ENCODE assay signal across 8 cellular contexts in genomic region chr12:11798856-11799530, GRCh38.
DNase-seq lines count a peak whose midpoint lies in the region; ATAC-seq, FAIRE-seq and TF ChIP-seq lines count a peak whose summit lies in the region.

No MANE protein-coding gene starts in this region.

- H3K27me3 Mint-ChIP-seq in activated T-helper 17 cell treated with anti-CD3 and anti-CD28 coated beads, Interleukin-2, amount 50 U/mL, for 72 hours, result no peaks in the 10 kb centered on the region

- peak overlapping the region; percentile 12 for H3K4me3 Mint-ChIP-seq in activated T-helper 17 cell treated with anti-CD3 and anti-CD28 coated beads, Interleukin-2, amount 50 U/mL, for 72 hours

- no peaks in the 10 kb centered on the region for H3K9me3 Mint-ChIP-seq in activated T-helper 17 cell treated with anti-CD3 and anti-CD28 coated beads, Interleukin-2, amount 50 U/mL, for 72 hours

- H3K36me3 ChIP-seq in BLaER1 (peaks cover 52% of the 10 kb centered on the region), KMS-11 (ENCODE audit: insufficient read depth) (no peaks in the 10 kb centered on the region), HepG2 (replicated peaks in 1 of 2; ENCODE audit: control insufficient read depth in 1 of 2, insufficient read depth in 2 of 2, low read length in 2 of 2) (no peaks in the 10 kb centered on the region; a peak in 1 of 5 replicates)

- H3K27me3 ChIP-seq in BLaER1 (no peaks in the 10 kb centered on the region), KMS-11 (ENCODE audit: insufficient read depth, low read depth) (no peaks in the 10 kb centered on the region), HepG2 (ENCODE audit: control insufficient read depth in 1 of 2, insufficient read depth in 2 of 2, low read length in 2 of 2) (no peaks in the 10 kb centered on the region)

- peak overlapping the region; percentile 34 for H3K27ac Mint-ChIP-seq in activated T-helper 17 cell treated with anti-CD3 and anti-CD28 coated beads, Interleukin-2, amount 50 U/mL, for 72 hours

- H3K79me2 ChIP-seq in KMS-11 (ENCODE audit: insufficient read depth, low read depth), result no peaks in the 10 kb centered on the region
- no peaks in the 10 kb centered on the region for H3K79me2 ChIP-seq in HepG2 (ENCODE audit: insufficient read depth, low read length)

- no peak overlapping the region; the same call in 1 of the 2 replicates for H2AFZ ChIP-seq in KMS-11 (ENCODE audit: low read depth)
- H2AFZ ChIP-seq in HepG2 (ENCODE audit: low read length), result no peak overlapping the region

- in situ Hi-C loops in HepG2 (cut with HindIII; ENCODE audit: extremely low pct_ligation_motif_present, low pct_unique_long_range_greater_than_20kb), result no loop called here

- peaks cover 89% of the 10 kb centered on the region for H3K4me1 ChIP-seq in BLaER1
- peaks cover 23% of the 10 kb centered on the region for H3K4me1 ChIP-seq in KMS-11 (ENCODE audit: low read depth, poor library complexity, severe bottlenecking)
- peaks cover 30% of the 10 kb centered on the region for H3K4me1 ChIP-seq in HepG2 (ENCODE audit: insufficient read depth, low read length)

- H4K20me1 ChIP-seq in BLaER1 (no peaks in the 10 kb centered on the region), KMS-11 (ENCODE audit: insufficient read depth) (no peaks in the 10 kb centered on the region), HepG2 (ENCODE audit: insufficient read depth, low read length) (no peaks in the 10 kb centered on the region)

- TF ChIP-seq CTCF in KMS-11 (conservative IDR thresholded peaks at IDR 0.05; ENCODE audit: low read depth, low read length) (no peak), HepG2 (CRISPR knock-in tag; IDR thresholded peaks at IDR 0.05) (no peak)

- H3K27ac ChIP-seq in BLaER1, result peak overlapping the region; percentile 94
- peak overlapping the region; percentile 32; the same call in 1 of the 2 replicates for H3K27ac ChIP-seq in KMS-11
- no peak overlapping the region for H3K27ac ChIP-seq in HepG2 (ENCODE audit: extremely low read length, insufficient read depth, low read length)

- TF ChIP-seq EP300 in HepG2 (IDR thresholded peaks at IDR 0.05; ENCODE audit: low read depth in 2 of 2, low read length in 2 of 2), result no peak
- no peak for TF ChIP-seq EP300 in HepG2 (CRISPR knock-in tag; IDR thresholded peaks at IDR 0.05; ENCODE audit: borderline replicate concordance)

- CTCF ChIA-PET in HepG2 (lab: Yijun Ruan, JAX; ENCODE audit: low intra/inter-chr PET ratio, low total read pairs), result no interaction called here

- BruUV-seq in HepG2 (replicated peaks; lab: Mats Ljungman, UMichigan), result no TSS peak

- 61% methylated on average over 4 of the region's 5 CpGs for WGBS in HepG2 (ENCODE audit: low lambda C conversion rate)

- H3K4me2 ChIP-seq in BLaER1, result peak overlapping the region; percentile 90
- peak overlapping the region; percentile 60 for H3K4me2 ChIP-seq in KMS-11
- no peak overlapping the region for H3K4me2 ChIP-seq in HepG2 (ENCODE audit: low read depth, low read length)

- peak overlapping the region; percentile 9; the same call in 1 of the 2 replicates for H3K4me3 ChIP-seq in BLaER1
- H3K4me3 ChIP-seq in KMS-11 (IDR thresholded peaks at IDR 0.05; ENCODE audit: insufficient read depth, low read depth, low read length), result no peak overlapping the region
- H3K4me3 ChIP-seq in HepG2 (replicated peaks in 1 of 3; ENCODE audit: insufficient read depth in 1 of 3, low read depth in 2 of 3, low read length in 3 of 3), result no peak overlapping the region

- peaks cover 42% of the 10 kb centered on the region for H3K4me1 Mint-ChIP-seq in activated T-helper 17 cell treated with anti-CD3 and anti-CD28 coated beads, Interleukin-2, amount 50 U/mL, for 72 hours

- intact Hi-C loops in HepG2 (cut with micrococcal nuclease; ENCODE audit: unreplicated experiment), result no loop called here

- H3K9me3 ChIP-seq in BLaER1 (peaks cover 48% of the 10 kb centered on the region), HepG2 (ENCODE audit: low read length) (no peaks in the 10 kb centered on the region)

- no peak for TF ChIP-seq POLR2A in HepG2 (IDR thresholded peaks at IDR 0.05; ENCODE audit: insufficient read depth in 1 of 2, low read depth in 2 of 2, low read length in 2 of 2)

- POLR2A ChIA-PET in HepG2 (lab: Yijun Ruan, JAX), result no interaction called here

- TF ChIP-seq RAD21 in HepG2 (CRISPR knock-in tag; IDR thresholded peaks at IDR 0.05), result no peak

- DNase-seq in HepG2 (ENCODE audit: low spot score) (peak; percentile 29), SHP77 treated with DMSO at 0.1 percent for 48 hours (lab: John Stamatoyannopoulos, UW) (no peak), cerebellum (ENCODE audit: low spot score) (no peak)

- H3K9ac ChIP-seq in BLaER1 (peak overlapping the region; percentile 73; the same call in 1 of the 2 replicates), KMS-11 (no peak overlapping the region), HepG2 (ENCODE audit: insufficient read depth, low read depth, low read length) (no peak overlapping the region)

- peaks cover 51% of the 10 kb centered on the region for H3K36me3 Mint-ChIP-seq in activated T-helper 17 cell treated with anti-CD3 and anti-CD28 coated beads, Interleukin-2, amount 50 U/mL, for 72 hours (ENCODE audit: low read depth)

- no peak for ATAC-seq in activated T-helper 17 cell treated with anti-CD3 and anti-CD28 coated beads, Interleukin-2, amount 50 U/mL, for 72 hours (replicated peaks)
- ATAC-seq in HepG2 (no peak), GM21619 (IDR thresholded peaks at IDR 0.05; ENCODE audit: unreplicated experiment) (no peak), HG03439 (IDR thresholded peaks at IDR 0.05; ENCODE audit: unreplicated experiment) (no peak)

- FAIRE-seq in HepG2 (lab: Jason Lieb, UNC), result no peak

TF ChIP-seq in HepG2, 621 proteins besides CTCF, POLR2A, EP300 and RAD21:
- no peak for TF ChIP-seq GABPA (IDR thresholded peaks at IDR 0.05; ENCODE audit: low read depth, low read length)
- 0 out of 2 replicates have a peak, but pooled peaks have one; percentile 22 for TF ChIP-seq GABPA (CRISPR knock-in tag; IDR thresholded peaks at IDR 0.05; ENCODE audit: low read depth)
- peak; percentile 51; the same call in 1 of the 2 replicates for TF ChIP-seq ZNF143 (CRISPR knock-in tag; IDR thresholded peaks at IDR 0.05)
- TF ChIP-seq SATB2 (CRISPR knock-in tag; IDR thresholded peaks at IDR 0.05), result no peak
